In the genomic region with DNA sequence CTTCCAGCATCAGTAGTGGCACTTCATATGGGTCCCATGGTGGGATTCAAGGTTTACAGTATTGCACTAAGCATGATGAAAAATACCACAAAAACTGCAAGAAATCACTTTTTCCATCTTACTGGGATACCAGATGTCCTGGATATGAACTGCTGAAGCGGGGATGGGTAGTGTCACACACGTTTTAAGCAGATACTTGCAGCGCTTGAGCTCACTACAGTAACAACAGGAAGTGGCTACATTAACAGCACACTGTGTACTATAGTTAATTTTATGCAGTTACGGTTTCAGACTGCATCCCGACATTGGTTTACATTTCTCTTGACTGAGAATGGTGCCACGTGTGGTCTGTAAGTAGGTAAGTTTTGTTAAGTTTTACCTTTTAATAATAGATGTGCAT, we compare ENCODE assay signal across 9 cellular contexts.
A peak's percentile ranks its signal among the peaks of the same experiment; 100 is the strongest.
DNase-seq lines count a peak whose midpoint lies in the region; ATAC-seq and TF ChIP-seq lines count a peak whose summit lies in the region.
"Had no signal": no experiment of that assay in that cellular context is flagged by ENCODE, and none has a peak within 500 bp of the region (broad histone marks: within the 10 kb centered on the region; RNA-seq: fewer than 3 reads in every experiment).

No MANE protein-coding gene starts in this region.

- ATAC-seq in GM19397 (IDR thresholded peaks at IDR 0.05; ENCODE audit: unreplicated experiment) = peak; percentile 19
- ATAC-seq in HG03378 (IDR thresholded peaks at IDR 0.05; ENCODE audit: unreplicated experiment) = peak; percentile 36
- no peak for ATAC-seq in GM19328 (IDR thresholded peaks at IDR 0.05; ENCODE audit: unreplicated experiment)

- H3K4me3 ChIP-seq in AG10803 (ENCODE audit: low read length) (no peak overlapping the region), choroid plexus epithelial cell (ENCODE audit: low read depth, low read length) (no peak overlapping the region)

- intact Hi-C loops in posterior cingulate gyrus (cut with DNase I) = no loop called here

- peak; percentile 33 for DNase-seq in AG10803 (ENCODE audit: low read depth)
- peak; percentile 77 for DNase-seq in choroid plexus epithelial cell (ENCODE audit: low read depth)
- no peak for DNase-seq in posterior cingulate gyrus
- no peak for DNase-seq in SW 1271 (lab: John Stamatoyannopoulos, UW)
- DNase-seq in DMS153 treated with DMSO at 0.1 percent for 48 hours (lab: John Stamatoyannopoulos, UW; ENCODE audit: unreplicated experiment) = no peak
- DNase-seq: dermis blood vessel endothelial cell had no signal

- no peak for TF ChIP-seq CTCF in AG10803 (conservative IDR thresholded peaks at IDR 0.05; ENCODE audit: low read length)
- TF ChIP-seq CTCF in choroid plexus epithelial cell (conservative IDR thresholded peaks at IDR 0.05; ENCODE audit: low read depth, low read length) = no peak

Comparison
In these comparisons a context has a peak if more than half of its experiments do, and no peak if none do; other contexts are left out.
1. DNase-seq: peak in AG10803 (single experiment) and choroid plexus epithelial cell (single experiment); none in posterior cingulate gyrus (0 of 10), SW 1271 (0 of 2) and DMS153 treated with DMSO at 0.1 percent for 48 hours (single experiment).